ENCODE assay signal across 27 cellular contexts in the genomic region with DNA sequence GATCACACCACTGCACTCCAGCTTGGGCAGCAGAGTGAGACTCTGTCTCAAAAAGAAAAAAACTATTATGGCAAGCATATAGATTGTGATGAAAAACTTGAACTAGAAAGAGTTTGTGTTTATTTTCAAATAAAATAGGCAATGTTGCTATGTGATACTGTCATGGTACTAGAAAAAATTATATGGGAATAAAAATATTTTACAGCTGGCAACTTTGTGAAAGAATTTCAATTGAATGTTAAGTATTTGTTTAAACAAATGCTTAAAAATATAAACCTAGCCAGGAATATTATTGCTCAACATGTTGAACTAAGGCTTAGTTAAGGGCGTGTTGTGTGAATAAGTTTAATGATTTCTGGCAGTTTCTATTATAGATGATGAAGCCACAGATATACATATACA. TPM values are rescaled to one million over a fixed set of nuclear protein-coding genes. Genes with fewer than 3 reads are reported as not detected.
A peak's percentile ranks its signal among the peaks of the same experiment; 100 is the strongest.
DNase-seq lines count a peak whose midpoint lies in the region; ATAC-seq, FAIRE-seq and TF ChIP-seq lines count a peak whose summit lies in the region.
"Had no signal": no experiment of that assay in that cellular context is flagged by ENCODE, and none has a peak within 500 bp of the region (broad histone marks: within the 10 kb centered on the region; RNA-seq: fewer than 3 reads in every experiment).

No MANE protein-coding gene starts in this region.

- DNase-seq in EH (ENCODE audit: low read depth) (peak; percentile 35), bronchial epithelial cell (ENCODE audit: low read depth) (peak; percentile 57), fibroblast of the aortic adventitia (ENCODE audit: low read depth) (peak; percentile 43), upper lobe of left lung (no peak), trophoblast cell (no peak), NCI-H2029 treated with DMSO at 0.1 percent for 48 hours (lab: John Stamatoyannopoulos, UW) (no peak), ureter (ENCODE audit: low spot score) (no peak)
- DNase-seq: activated CD4-positive, alpha-beta memory T cell treated with anti-CD3 and anti-CD28 coated beads for 36 hours; activated CD4-positive, CD25-positive, alpha-beta regulatory T cell; activated naive CD4-positive, alpha-beta T cell treated with anti-CD3 and anti-CD28 coated beads, Interleukin-2, amount 50 U/mL, for 16 hours; colonic mucosa; effector memory CD8-positive, alpha-beta T cell; H9; islet precursor cell; KBM-7; MM.1S; NCI-H1417; NCI-H2107; NCI-H774; RPMI8226; stimulated activated CD4-positive, alpha-beta T cell treated with anti-CD3 and anti-CD28 coated beads, Interleukin-12 subunit alpha, Interleukin-12 subunit beta, amount 100 ng/mL, for 4 hours; stimulated activated CD4-positive, alpha-beta T cell treated with anti-CD3 and anti-CD28 coated beads, Interleukin-4, amount 100 ng/mL, for 1 hour; substantia nigra had no signal

- no peak for TF ChIP-seq POLR2A in upper lobe of left lung (IDR thresholded peaks at IDR 0.05)

- no peaks in the 10 kb centered on the region for H3K79me1 ChIP-seq in trophoblast cell (ENCODE audit: low read length)

- H3K23ac ChIP-seq in trophoblast cell (ENCODE audit: low read length), result no peak overlapping the region

- no peak overlapping the region for H4K12ac ChIP-seq in trophoblast cell (ENCODE audit: low read depth, low read length)

- peak overlapping the region; percentile 4 to 67 (median 46) for H3K27ac ChIP-seq in upper lobe of left lung
- H3K27ac ChIP-seq in trophoblast cell (ENCODE audit: low read depth, low read length), result no peak overlapping the region
- H3K27ac ChIP-seq: breast epithelium, colonic mucosa, parathyroid adenoma, right atrium auricular region had no signal

- no peak overlapping the region for H2BK5ac ChIP-seq in trophoblast cell (ENCODE audit: low read depth, low read length, poor library complexity)

- H3K27me3 ChIP-seq in bronchial epithelial cell (ENCODE audit: control insufficient read depth, insufficient read depth, low read length) (no peaks in the 10 kb centered on the region), upper lobe of left lung (no peaks in the 10 kb centered on the region), trophoblast cell (ENCODE audit: insufficient read depth, low read length) (no peaks in the 10 kb centered on the region)
- H3K27me3 ChIP-seq: breast epithelium, colonic mucosa, right atrium auricular region had no signal

- H4K91ac ChIP-seq in trophoblast cell (ENCODE audit: low read depth, low read length), result no peak overlapping the region

- no peak overlapping the region for H4K8ac ChIP-seq in trophoblast cell (ENCODE audit: low read depth, low read length)

- peak in 1 of 4 donors; percentile 34 for TF ChIP-seq EP300 in upper lobe of left lung (IDR thresholded peaks at IDR 0.05)

- no peak overlapping the region for H2AK5ac ChIP-seq in trophoblast cell (ENCODE audit: low read length)

- no peak for FAIRE-seq in bronchial epithelial cell (lab: Jason Lieb, UNC)

- H3K36me3 ChIP-seq in bronchial epithelial cell (ENCODE audit: control insufficient read depth, insufficient read depth, low read length) (no peaks in the 10 kb centered on the region), upper lobe of left lung (peaks cover 0 to 27% (median 4%) of the 10 kb centered on the region in 4 donors), trophoblast cell (ENCODE audit: control insufficient read depth in 1 of 2, insufficient read depth in 2 of 2, low read length in 2 of 2) (peaks cover 4 to 7% of the 10 kb centered on the region in 2 experiments)
- H3K36me3 ChIP-seq: breast epithelium, colonic mucosa had no signal

- peaks cover 3 to 22% (median 12%) of the 10 kb centered on the region in 4 donors for H3K4me1 ChIP-seq in upper lobe of left lung
- no peaks in the 10 kb centered on the region for H3K4me1 ChIP-seq in trophoblast cell (ENCODE audit: control insufficient read depth in 1 of 2, insufficient read depth in 2 of 2, low read length in 2 of 2)
- H3K4me1 ChIP-seq: breast epithelium, colonic mucosa, parathyroid adenoma, right atrium auricular region had no signal

- no peak overlapping the region for H3K4me3 ChIP-seq in bronchial epithelial cell (ENCODE audit: low read depth, low read length)
- H3K4me3 ChIP-seq in fibroblast of the aortic adventitia (ENCODE audit: low read depth, low read length), result no peak overlapping the region
- H3K4me3 ChIP-seq in upper lobe of left lung, result no peak overlapping the region
- H3K4me3 ChIP-seq in trophoblast cell (ENCODE audit: low read depth, low read length), result no peak overlapping the region
- H3K4me3 ChIP-seq: breast epithelium, colonic mucosa, right atrium auricular region had no signal

- H3K79me2 ChIP-seq in trophoblast cell (ENCODE audit: control insufficient read depth, insufficient read depth, low read length, poor library complexity), result no peaks in the 10 kb centered on the region
- H3K79me2 ChIP-seq: parathyroid adenoma had no signal

- H2AFZ ChIP-seq in trophoblast cell (ENCODE audit: insufficient read depth, low read length, poor library complexity), result no peak overlapping the region
- H2AFZ ChIP-seq: parathyroid adenoma had no signal

- no peak overlapping the region for H2BK120ac ChIP-seq in trophoblast cell (ENCODE audit: insufficient read depth, low read length, poor library complexity)

- no peak for TF ChIP-seq CTCF in bronchial epithelial cell (IDR thresholded peaks at IDR 0.05; ENCODE audit: insufficient read depth, low read length, severe bottlenecking)
- TF ChIP-seq CTCF in fibroblast of the aortic adventitia (IDR thresholded peaks at IDR 0.05; ENCODE audit: insufficient read depth, low read length), result no peak
- TF ChIP-seq CTCF in upper lobe of left lung (IDR thresholded peaks at IDR 0.05), result no peak

- no peak overlapping the region for H3K9ac ChIP-seq in trophoblast cell (ENCODE audit: low read length)
- H3K9ac ChIP-seq: parathyroid adenoma had no signal

- no peak overlapping the region for H3K4me2 ChIP-seq in trophoblast cell (ENCODE audit: low read length)

- 41 to 57% methylated on average over 1 of the region's 1 CpG for WGBS in upper lobe of left lung, 2 donors
- WGBS in trophoblast cell (ENCODE audit: extremely low coverage, insufficient coverage, insufficient read length), result no CpG with 5 or more reads among the region's 1 CpG

- H2BK12ac ChIP-seq in trophoblast cell (ENCODE audit: low read length), result no peak overlapping the region

- no peak overlapping the region for H3K14ac ChIP-seq in trophoblast cell (ENCODE audit: low read length)

- no peak overlapping the region for H3K4ac ChIP-seq in trophoblast cell (ENCODE audit: low read depth, low read length)

- H3K18ac ChIP-seq in trophoblast cell (ENCODE audit: low read length), result no peak overlapping the region

- no peaks in the 10 kb centered on the region for H3K9me3 ChIP-seq in upper lobe of left lung
- H3K9me3 ChIP-seq in trophoblast cell (ENCODE audit: insufficient read depth, low read depth, low read length), result no peaks in the 10 kb centered on the region
- H3K9me3 ChIP-seq: breast epithelium, colonic mucosa, right atrium auricular region had no signal

- ATAC-seq in upper lobe of left lung (ENCODE audit: low FRiP score in 2 of 2), result no peak
- ATAC-seq: activated T-helper 17 cell treated with anti-CD3 and anti-CD28 coated beads, Interleukin-2, amount 50 U/mL, for 72 hours; effector memory CD8-positive, alpha-beta T cell had no signal

RNA-seq across cellular contexts. Expression of a gene that starts 31.7 kb away (rescaled TPM):
- total RNA-seq in bronchial epithelial cell, result 21.9 and 31.9 TPM in 2 replicates
- 49.7 and 54.9 TPM in 2 replicates for total RNA-seq in fibroblast of the aortic adventitia (ENCODE audit: low replicate concordance)
- 10 to 100 TPM; 25.1 to 92.6 (median 46.2) TPM for total RNA-seq in upper lobe of left lung
- polyA plus RNA-seq in trophoblast cell (2013), result 16.2 and 16.4 TPM in 2 replicates
- 61.4 TPM for total RNA-seq in ureter

Comparison
In these comparisons a context has a peak if more than half of its experiments do, and no peak if none do; other contexts are left out.
1. DNase-seq: peak in EH (single experiment), bronchial epithelial cell (single experiment) and fibroblast of the aortic adventitia (single experiment); none in upper lobe of left lung (0 of 2), trophoblast cell (0 of 2), NCI-H2029 treated with DMSO at 0.1 percent for 48 hours (single experiment) and ureter (single experiment).